ENCODE assay signal across 3 cellular contexts in genomic region chr22:15563461-15563860, GRCh38. TPM values are rescaled to one million over a fixed set of nuclear protein-coding genes. Genes with fewer than 3 reads are reported as not detected.
"Had no signal": no experiment of that assay in that cellular context is flagged by ENCODE, and none has a peak within 500 bp of the region (broad histone marks: within the 10 kb centered on the region; RNA-seq: fewer than 3 reads in every experiment).

No MANE protein-coding gene starts in this region.

RNA-seq across cellular contexts. Expression of gene OR11H1, which starts 35.5 kb away (rescaled TPM):
- total RNA-seq: LHCN-M2, M059J, MCF 10A had no signal
